Comparison of ENCODE assay signal across 8 cellular contexts in genomic region chr10:5971315-5971832, GRCh38. TPM values are rescaled to one million over a fixed set of nuclear protein-coding genes. Genes with fewer than 3 reads are reported as not detected.
A peak's percentile ranks its signal among the peaks of the same experiment; 100 is the strongest.
DNase-seq lines count a peak whose midpoint lies in the region; ATAC-seq and TF ChIP-seq lines count a peak whose summit lies in the region.

No MANE protein-coding gene starts in this region.

- no peaks in the 10 kb centered on the region for H3K36me3 ChIP-seq in sigmoid colon

- DNase-seq in T-helper 2 cell treated with Interferon-gamma antibody and Interleukin-4, amounts not matched to agents 5 μg/mL and 100 μg/mL, for 36 hours (ENCODE audit: low spot score): peak; percentile 28
- peak; percentile 29 for DNase-seq in epithelial cell of prostate (ENCODE audit: low read depth, low spot score)
- DNase-seq in sigmoid colon: peak; percentile 66
- DNase-seq in nucleus accumbens (lab: John Stamatoyannopoulos, UW): no peak
- no peak for DNase-seq in NCI-H1436 (lab: John Stamatoyannopoulos, UW)
- no peak for DNase-seq in chondrocyte (ENCODE audit: low spot score)

- peak; percentile 40 for ATAC-seq in GM19324 (IDR thresholded peaks at IDR 0.05; ENCODE audit: low FRiP score, unreplicated experiment)
- ATAC-seq in GM18858 (IDR thresholded peaks at IDR 0.05; ENCODE audit: unreplicated experiment): no peak

- H3K27ac ChIP-seq in epithelial cell of prostate (no peak overlapping the region), sigmoid colon (peak overlapping the region; percentile 47 to 67 (median 55))

- TF ChIP-seq POLR2A in sigmoid colon (IDR thresholded peaks at IDR 0.05): no peak

- no peaks in the 10 kb centered on the region for H3K27me3 Mint-ChIP-seq in T-helper 2 cell treated with Interferon-gamma antibody and Interleukin-4, amounts not matched to agents 5 μg/mL and 100 μg/mL, for 36 hours (ENCODE audit: low read depth)
- H3K27me3 Mint-ChIP-seq in chondrocyte (ENCODE audit: low read depth): peaks cover 3% of the 10 kb centered on the region

- WGBS in sigmoid colon, 2 donors: 13 to 57% methylated on average over 8 of the region's 8 CpGs

- H3K4me3 Mint-ChIP-seq in T-helper 2 cell treated with Interferon-gamma antibody and Interleukin-4, amounts not matched to agents 5 μg/mL and 100 μg/mL, for 36 hours: peak overlapping the region; percentile 61
- no peak overlapping the region for H3K4me3 Mint-ChIP-seq in chondrocyte (ENCODE audit: unreplicated experiment)

- peak in 1 of 4 donors; percentile 18 for TF ChIP-seq EP300 in sigmoid colon (IDR thresholded peaks at IDR 0.05)

- H3K9me3 ChIP-seq in sigmoid colon: no peaks in the 10 kb centered on the region

- peak overlapping the region; percentile 74 for H3K27ac Mint-ChIP-seq in T-helper 2 cell treated with Interferon-gamma antibody and Interleukin-4, amounts not matched to agents 5 μg/mL and 100 μg/mL, for 36 hours
- H3K27ac Mint-ChIP-seq in chondrocyte (ENCODE audit: unreplicated experiment): no peak overlapping the region

- H3K36me3 Mint-ChIP-seq in T-helper 2 cell treated with Interferon-gamma antibody and Interleukin-4, amounts not matched to agents 5 μg/mL and 100 μg/mL, for 36 hours (ENCODE audit: low read depth): peaks cover 20% of the 10 kb centered on the region
- no peaks in the 10 kb centered on the region for H3K36me3 Mint-ChIP-seq in chondrocyte (ENCODE audit: low read depth)

- no peaks in the 10 kb centered on the region for H3K9me3 Mint-ChIP-seq in T-helper 2 cell treated with Interferon-gamma antibody and Interleukin-4, amounts not matched to agents 5 μg/mL and 100 μg/mL, for 36 hours
- H3K9me3 Mint-ChIP-seq in chondrocyte (ENCODE audit: low read depth): no peaks in the 10 kb centered on the region

- TF ChIP-seq CTCF in sigmoid colon (IDR thresholded peaks at IDR 0.05) (no peak), chondrocyte (IDR thresholded peaks at IDR 0.05) (no peak)

- no peak overlapping the region for H3K4me3 ChIP-seq in sigmoid colon

- peaks cover 47% of the 10 kb centered on the region for H3K4me1 Mint-ChIP-seq in T-helper 2 cell treated with Interferon-gamma antibody and Interleukin-4, amounts not matched to agents 5 μg/mL and 100 μg/mL, for 36 hours (ENCODE audit: low read depth)
- peaks cover 2% of the 10 kb centered on the region for H3K4me1 Mint-ChIP-seq in chondrocyte (ENCODE audit: low read depth)

- intact Hi-C loops in sigmoid colon (cut with DNase I): no loop called here

- H3K27me3 ChIP-seq in sigmoid colon: no peaks in the 10 kb centered on the region

- peaks cover 0 to 6% (median 3%) of the 10 kb centered on the region in 4 donors for H3K4me1 ChIP-seq in sigmoid colon

RNA-seq across cellular contexts. Expression of gene IL15RA, which starts 6.0 kb away (rescaled TPM):
- 10 to 100 TPM; 11.0 to 16.4 (median 13.9) TPM for total RNA-seq in sigmoid colon
- polyA plus RNA-seq in sigmoid colon: 10 to 100 TPM in 2 of 3 donors, 1 to 10 TPM in 1; 5.5 to 23.7 (median 16.8) TPM
- total RNA-seq in chondrocyte: 0.56 to 0.65 TPM in 2 of 3 replicates, not detected in the other

Comparison
In these comparisons a context has a peak if more than half of its experiments do, and no peak if none do; other contexts are left out.
1. DNase-seq: peak in T-helper 2 cell treated with Interferon-gamma antibody and Interleukin-4, amounts not matched to agents 5 μg/mL and 100 μg/mL, for 36 hours (single experiment), epithelial cell of prostate (single experiment) and sigmoid colon (single experiment); none in nucleus accumbens (0 of 56), NCI-H1436 (single experiment) and chondrocyte (single experiment).